ENCODE assay signal across 1 cellular context in the genomic region with DNA sequence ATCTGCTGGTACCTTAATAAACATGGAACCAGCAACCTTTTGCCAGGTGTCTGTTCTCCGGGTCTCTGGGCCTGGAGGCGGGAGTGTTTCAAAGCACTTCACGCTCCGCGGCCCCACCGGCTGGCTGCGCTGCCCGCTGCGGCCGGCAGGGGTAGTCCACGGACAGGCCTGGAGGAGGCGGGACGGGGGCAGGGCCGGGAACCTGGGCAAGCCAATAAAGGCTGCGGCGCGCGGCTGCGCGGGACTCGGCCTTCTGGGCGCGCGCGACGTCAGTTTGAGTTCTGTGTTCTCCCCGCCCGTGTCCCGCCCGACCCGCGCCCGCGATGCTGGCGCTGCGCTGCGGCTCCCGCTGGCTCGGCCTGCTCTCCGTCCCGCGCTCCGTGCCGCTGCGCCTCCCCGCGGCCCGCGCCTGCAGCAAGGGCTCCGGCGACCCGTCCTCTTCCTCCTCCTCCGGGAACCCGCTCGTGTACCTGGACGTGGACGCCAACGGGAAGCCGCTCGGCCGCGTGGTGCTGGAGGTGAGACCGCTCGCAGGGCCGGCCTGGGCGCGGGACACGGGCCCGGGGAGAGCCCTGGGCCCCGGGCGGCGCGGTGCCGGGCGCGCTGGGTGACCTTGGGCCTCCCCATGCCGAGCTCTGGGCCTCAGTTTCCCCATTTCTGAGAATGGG.
TF ChIP-seq lines count a peak whose summit lies in the region.

A gene (plus strand): TSS at position 244 of the 668 bp plus-strand sequence. CDS start 80 bp downstream, at position 324.

TF ChIP-seq in GM12878, 131 proteins besides CTCF, POLR2A, EP300 and RAD21 (continued from another document):
- TF ChIP-seq, protein P1, sequence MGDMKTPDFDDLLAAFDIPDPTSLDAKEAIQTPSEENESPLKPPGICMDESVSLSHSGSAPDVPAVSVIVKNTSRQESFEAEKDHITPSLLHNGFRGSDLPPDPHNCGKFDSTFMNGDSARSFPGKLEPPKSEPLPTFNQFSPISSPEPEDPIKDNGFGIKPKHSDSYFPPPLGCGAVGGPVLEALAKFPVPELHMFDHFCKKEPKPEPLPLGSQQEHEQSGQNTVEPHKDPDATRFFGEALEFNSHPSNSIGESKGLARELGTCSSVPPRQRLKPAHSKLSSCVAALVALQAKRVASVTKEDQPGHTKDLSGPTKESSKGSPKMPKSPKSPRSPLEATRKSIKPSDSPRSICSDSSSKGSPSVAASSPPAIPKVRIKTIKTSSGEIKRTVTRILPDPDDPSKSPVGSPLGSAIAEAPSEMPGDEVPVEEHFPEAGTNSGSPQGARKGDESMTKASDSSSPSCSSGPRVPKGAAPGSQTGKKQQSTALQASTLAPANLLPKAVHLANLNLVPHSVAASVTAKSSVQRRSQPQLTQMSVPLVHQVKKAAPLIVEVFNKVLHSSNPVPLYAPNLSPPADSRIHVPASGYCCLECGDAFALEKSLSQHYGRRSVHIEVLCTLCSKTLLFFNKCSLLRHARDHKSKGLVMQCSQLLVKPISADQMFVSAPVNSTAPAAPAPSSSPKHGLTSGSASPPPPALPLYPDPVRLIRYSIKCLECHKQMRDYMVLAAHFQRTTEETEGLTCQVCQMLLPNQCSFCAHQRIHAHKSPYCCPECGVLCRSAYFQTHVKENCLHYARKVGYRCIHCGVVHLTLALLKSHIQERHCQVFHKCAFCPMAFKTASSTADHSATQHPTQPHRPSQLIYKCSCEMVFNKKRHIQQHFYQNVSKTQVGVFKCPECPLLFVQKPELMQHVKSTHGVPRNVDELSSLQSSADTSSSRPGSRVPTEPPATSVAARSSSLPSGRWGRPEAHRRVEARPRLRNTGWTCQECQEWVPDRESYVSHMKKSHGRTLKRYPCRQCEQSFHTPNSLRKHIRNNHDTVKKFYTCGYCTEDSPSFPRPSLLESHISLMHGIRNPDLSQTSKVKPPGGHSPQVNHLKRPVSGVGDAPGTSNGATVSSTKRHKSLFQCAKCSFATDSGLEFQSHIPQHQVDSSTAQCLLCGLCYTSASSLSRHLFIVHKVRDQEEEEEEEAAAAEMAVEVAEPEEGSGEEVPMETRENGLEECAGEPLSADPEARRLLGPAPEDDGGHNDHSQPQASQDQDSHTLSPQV (IDR thresholded peaks at IDR 0.05): 0 out of 2 replicates have a peak, but pooled peaks have one; percentile 44
- TF ChIP-seq, protein P2, sequence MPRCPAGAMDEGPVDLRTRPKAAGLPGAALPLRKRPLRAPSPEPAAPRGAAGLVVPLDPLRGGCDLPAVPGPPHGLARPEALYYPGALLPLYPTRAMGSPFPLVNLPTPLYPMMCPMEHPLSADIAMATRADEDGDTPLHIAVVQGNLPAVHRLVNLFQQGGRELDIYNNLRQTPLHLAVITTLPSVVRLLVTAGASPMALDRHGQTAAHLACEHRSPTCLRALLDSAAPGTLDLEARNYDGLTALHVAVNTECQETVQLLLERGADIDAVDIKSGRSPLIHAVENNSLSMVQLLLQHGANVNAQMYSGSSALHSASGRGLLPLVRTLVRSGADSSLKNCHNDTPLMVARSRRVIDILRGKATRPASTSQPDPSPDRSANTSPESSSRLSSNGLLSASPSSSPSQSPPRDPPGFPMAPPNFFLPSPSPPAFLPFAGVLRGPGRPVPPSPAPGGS (IDR thresholded peaks at IDR 0.05; ENCODE audit: borderline replicate concordance, insufficient read depth, low read depth, low read length, poor library complexity, severe bottlenecking): no peak
- TF ChIP-seq RFX5 (IDR thresholded peaks at IDR 0.05; ENCODE audit: low read depth, low read length) (0 out of 2 replicates have a peak, but pooled peaks have one; percentile 10), SMARCA5 (IDR thresholded peaks at IDR 0.05) (peak; percentile 58; the same call in 1 of the 2 replicates), WRNIP1 (IDR thresholded peaks at IDR 0.05; ENCODE audit: borderline replicate concordance, low read depth, low read length) (no peak), POU2F2 (IDR thresholded peaks at IDR 0.05; ENCODE audit: borderline replicate concordance, low read depth, low read length) (peak; percentile 91; the same call in 2 of the 3 replicates), BACH1 (IDR thresholded peaks at IDR 0.05; ENCODE audit: borderline replicate concordance) (peak; percentile 86; the same call in 1 of the 2 replicates), RAD51 (IDR thresholded peaks at IDR 0.05) (no peak), RCOR1 (conservative IDR thresholded peaks at IDR 0.05; ENCODE audit: low read depth, low read length) (no peak), CHD2 (IDR thresholded peaks at IDR 0.05; ENCODE audit: borderline replicate concordance, low read depth, low read length) (no peak), FOXK2 (IDR thresholded peaks at IDR 0.05) (no peak), TBL1XR1 (IDR thresholded peaks at IDR 0.05; ENCODE audit: low read depth, low read length) (no peak), MTA3 (IDR thresholded peaks at IDR 0.05; ENCODE audit: borderline replicate concordance, low read length) (no peak), NRF1 (conservative IDR thresholded peaks at IDR 0.05; ENCODE audit: low read depth, low read length) (peak; percentile 60), BHLHE40 (IDR thresholded peaks at IDR 0.05; ENCODE audit: borderline replicate concordance in 1 of 2, low read depth in 2 of 2, low read length in 1 of 2) (peak in 1 of 2 experiments; percentile 37; a peak in 1 of 4 replicates), MYB (IDR thresholded peaks at IDR 0.05; ENCODE audit: borderline replicate concordance, low read depth, low read length) (no peak), KLF5 (IDR thresholded peaks at IDR 0.05; ENCODE audit: partially characterized antibody) (peak; percentile 20), GATAD2B (conservative IDR thresholded peaks at IDR 0.05; ENCODE audit: low read depth) (peak; percentile 76; the same call in 1 of the 2 replicates), SIX5 (IDR thresholded peaks at IDR 0.05; ENCODE audit: low read depth, low read length, severe bottlenecking) (no peak)
- TF ChIP-seq, protein P3, sequence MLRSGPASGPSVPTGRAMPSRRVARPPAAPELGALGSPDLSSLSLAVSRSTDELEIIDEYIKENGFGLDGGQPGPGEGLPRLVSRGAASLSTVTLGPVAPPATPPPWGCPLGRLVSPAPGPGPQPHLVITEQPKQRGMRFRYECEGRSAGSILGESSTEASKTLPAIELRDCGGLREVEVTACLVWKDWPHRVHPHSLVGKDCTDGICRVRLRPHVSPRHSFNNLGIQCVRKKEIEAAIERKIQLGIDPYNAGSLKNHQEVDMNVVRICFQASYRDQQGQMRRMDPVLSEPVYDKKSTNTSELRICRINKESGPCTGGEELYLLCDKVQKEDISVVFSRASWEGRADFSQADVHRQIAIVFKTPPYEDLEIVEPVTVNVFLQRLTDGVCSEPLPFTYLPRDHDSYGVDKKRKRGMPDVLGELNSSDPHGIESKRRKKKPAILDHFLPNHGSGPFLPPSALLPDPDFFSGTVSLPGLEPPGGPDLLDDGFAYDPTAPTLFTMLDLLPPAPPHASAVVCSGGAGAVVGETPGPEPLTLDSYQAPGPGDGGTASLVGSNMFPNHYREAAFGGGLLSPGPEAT (IDR thresholded peaks at IDR 0.05; ENCODE audit: low read depth): no peak; the same call in 1 of the 2 replicates
- TF ChIP-seq, protein P4, sequence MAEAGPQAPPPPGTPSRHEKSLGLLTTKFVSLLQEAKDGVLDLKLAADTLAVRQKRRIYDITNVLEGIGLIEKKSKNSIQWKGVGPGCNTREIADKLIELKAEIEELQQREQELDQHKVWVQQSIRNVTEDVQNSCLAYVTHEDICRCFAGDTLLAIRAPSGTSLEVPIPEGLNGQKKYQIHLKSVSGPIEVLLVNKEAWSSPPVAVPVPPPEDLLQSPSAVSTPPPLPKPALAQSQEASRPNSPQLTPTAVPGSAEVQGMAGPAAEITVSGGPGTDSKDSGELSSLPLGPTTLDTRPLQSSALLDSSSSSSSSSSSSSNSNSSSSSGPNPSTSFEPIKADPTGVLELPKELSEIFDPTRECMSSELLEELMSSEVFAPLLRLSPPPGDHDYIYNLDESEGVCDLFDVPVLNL (IDR thresholded peaks at IDR 0.05; ENCODE audit: low read depth, low read length): peak; percentile 75
- TF ChIP-seq, protein P5, sequence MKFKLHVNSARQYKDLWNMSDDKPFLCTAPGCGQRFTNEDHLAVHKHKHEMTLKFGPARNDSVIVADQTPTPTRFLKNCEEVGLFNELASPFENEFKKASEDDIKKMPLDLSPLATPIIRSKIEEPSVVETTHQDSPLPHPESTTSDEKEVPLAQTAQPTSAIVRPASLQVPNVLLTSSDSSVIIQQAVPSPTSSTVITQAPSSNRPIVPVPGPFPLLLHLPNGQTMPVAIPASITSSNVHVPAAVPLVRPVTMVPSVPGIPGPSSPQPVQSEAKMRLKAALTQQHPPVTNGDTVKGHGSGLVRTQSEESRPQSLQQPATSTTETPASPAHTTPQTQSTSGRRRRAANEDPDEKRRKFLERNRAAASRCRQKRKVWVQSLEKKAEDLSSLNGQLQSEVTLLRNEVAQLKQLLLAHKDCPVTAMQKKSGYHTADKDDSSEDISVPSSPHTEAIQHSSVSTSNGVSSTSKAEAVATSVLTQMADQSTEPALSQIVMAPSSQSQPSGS (IDR thresholded peaks at IDR 0.05; ENCODE audit: low read length): no peak
- TF ChIP-seq, protein P6, sequence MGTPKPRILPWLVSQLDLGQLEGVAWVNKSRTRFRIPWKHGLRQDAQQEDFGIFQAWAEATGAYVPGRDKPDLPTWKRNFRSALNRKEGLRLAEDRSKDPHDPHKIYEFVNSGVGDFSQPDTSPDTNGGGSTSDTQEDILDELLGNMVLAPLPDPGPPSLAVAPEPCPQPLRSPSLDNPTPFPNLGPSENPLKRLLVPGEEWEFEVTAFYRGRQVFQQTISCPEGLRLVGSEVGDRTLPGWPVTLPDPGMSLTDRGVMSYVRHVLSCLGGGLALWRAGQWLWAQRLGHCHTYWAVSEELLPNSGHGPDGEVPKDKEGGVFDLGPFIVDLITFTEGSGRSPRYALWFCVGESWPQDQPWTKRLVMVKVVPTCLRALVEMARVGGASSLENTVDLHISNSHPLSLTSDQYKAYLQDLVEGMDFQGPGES (IDR thresholded peaks at IDR 0.05): no peak; the same call in 1 of the 2 replicates
- TF ChIP-seq, protein P7, sequence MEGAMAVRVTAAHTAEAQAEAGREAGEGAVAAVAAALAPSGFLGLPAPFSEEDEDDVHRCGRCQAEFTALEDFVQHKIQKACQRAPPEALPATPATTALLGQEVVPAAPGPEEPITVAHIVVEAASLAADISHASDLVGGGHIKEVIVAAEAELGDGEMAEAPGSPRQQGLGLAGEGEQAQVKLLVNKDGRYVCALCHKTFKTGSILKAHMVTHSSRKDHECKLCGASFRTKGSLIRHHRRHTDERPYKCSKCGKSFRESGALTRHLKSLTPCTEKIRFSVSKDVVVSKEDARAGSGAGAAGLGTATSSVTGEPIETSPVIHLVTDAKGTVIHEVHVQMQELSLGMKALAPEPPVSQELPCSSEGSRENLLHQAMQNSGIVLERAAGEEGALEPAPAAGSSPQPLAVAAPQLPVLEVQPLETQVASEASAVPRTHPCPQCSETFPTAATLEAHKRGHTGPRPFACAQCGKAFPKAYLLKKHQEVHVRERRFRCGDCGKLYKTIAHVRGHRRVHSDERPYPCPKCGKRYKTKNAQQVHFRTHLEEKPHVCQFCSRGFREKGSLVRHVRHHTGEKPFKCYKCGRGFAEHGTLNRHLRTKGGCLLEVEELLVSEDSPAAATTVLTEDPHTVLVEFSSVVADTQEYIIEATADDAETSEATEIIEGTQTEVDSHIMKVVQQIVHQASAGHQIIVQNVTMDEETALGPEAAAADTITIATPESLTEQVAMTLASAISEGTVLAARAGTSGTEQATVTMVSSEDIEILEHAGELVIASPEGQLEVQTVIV (IDR thresholded peaks at IDR 0.05; ENCODE audit: borderline replicate concordance, partially characterized antibody): no peak
- TF ChIP-seq, protein P8, sequence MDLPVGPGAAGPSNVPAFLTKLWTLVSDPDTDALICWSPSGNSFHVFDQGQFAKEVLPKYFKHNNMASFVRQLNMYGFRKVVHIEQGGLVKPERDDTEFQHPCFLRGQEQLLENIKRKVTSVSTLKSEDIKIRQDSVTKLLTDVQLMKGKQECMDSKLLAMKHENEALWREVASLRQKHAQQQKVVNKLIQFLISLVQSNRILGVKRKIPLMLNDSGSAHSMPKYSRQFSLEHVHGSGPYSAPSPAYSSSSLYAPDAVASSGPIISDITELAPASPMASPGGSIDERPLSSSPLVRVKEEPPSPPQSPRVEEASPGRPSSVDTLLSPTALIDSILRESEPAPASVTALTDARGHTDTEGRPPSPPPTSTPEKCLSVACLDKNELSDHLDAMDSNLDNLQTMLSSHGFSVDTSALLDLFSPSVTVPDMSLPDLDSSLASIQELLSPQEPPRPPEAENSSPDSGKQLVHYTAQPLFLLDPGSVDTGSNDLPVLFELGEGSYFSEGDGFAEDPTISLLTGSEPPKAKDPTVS (IDR thresholded peaks at IDR 0.05; ENCODE audit: low read depth, low read length): peak; percentile 54; the same call in 1 of the 2 replicates
